In the genomic region with DNA sequence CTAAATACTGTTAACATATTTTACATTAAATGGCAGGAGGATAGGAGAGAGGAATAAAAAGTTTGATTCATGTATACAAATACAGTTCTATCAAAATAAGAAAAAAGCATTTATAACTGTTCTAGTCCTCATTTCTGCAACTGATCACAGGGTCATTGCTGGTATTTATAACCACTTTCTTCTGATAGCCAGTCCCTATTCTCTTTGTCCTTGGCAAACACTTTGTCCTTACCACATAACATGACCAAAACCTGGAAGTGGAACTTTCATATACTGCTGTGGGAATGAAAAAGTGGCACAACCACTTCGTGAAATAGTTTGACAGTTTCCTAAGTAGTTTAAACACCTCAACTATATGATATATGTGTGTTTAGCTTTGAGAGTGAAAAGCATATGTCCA, we compare ENCODE assay signal across 30 cellular contexts.
"Had no signal": no experiment of that assay in that cellular context is flagged by ENCODE, and none has a peak within 500 bp of the region (broad histone marks: within the 10 kb centered on the region; RNA-seq: fewer than 3 reads in every experiment).

No MANE protein-coding gene starts in this region.

- H3K27me3 Mint-ChIP-seq: activated CD4-positive, alpha-beta memory T cell treated with anti-CD3 and anti-CD28 coated beads, Interleukin-2, amount 10 ng/mL, durations not matched to agents 7 days and 5 days; activated CD4-positive, alpha-beta T cell treated with anti-CD3 and anti-CD28 coated beads, Interleukin-2, amount 10 ng/mL, durations not matched to agents 7 days and 5 days; activated naive CD4-positive, alpha-beta T cell treated with anti-CD3 and anti-CD28 coated beads, Interleukin-2, amount 10 ng/mL, durations not matched to agents 7 days and 5 days; activated naive CD8-positive, alpha-beta T cell treated with anti-CD3 and anti-CD28 coated beads, Interleukin-2, amount 10 ng/mL, durations not matched to agents 7 days and 5 days; activated T-cell treated with anti-CD3 and anti-CD28 coated beads, Interleukin-2, amount 50 U/mL, for 24 hours; brain; central memory CD8-positive, alpha-beta T cell; dendritic cell treated with granulocyte-macrophage colony-stimulating factor and Interleukin-4, amounts not matched to agents 40 ng/mL and 50 ng/mL, for 4 days; T-helper 17 cell had no signal

- H3K4me1 ChIP-seq: ascending aorta, breast epithelium had no signal

- H3K9me3 ChIP-seq: ascending aorta, breast epithelium had no signal

- H3K4me1 Mint-ChIP-seq: endodermal cell, WTC11 had no signal

- H3K4me3 ChIP-seq: ascending aorta, breast epithelium, cardiac muscle cell, coronary artery, dorsolateral prefrontal cortex had no signal

- DNase-seq: activated CD4-positive, alpha-beta memory T cell treated with anti-CD3 and anti-CD28 coated beads, Interleukin-2, amount 10 ng/mL, durations not matched to agents 7 days and 5 days; activated CD4-positive, alpha-beta T cell treated with anti-CD3 and anti-CD28 coated beads for 1 hour; activated CD4-positive, alpha-beta T cell treated with anti-CD3 and anti-CD28 coated beads for 4 hours; activated CD4-positive, alpha-beta T cell treated with anti-CD3 and anti-CD28 coated beads, Interleukin-2, amount 10 ng/mL, durations not matched to agents 7 days and 5 days; activated CD4-positive, alpha-beta T cell treated with anti-CD3 and anti-CD28 coated beads, Interleukin-2, amount 50 U/mL, for 4 hours; activated CD8-positive, alpha-beta memory T cell treated with anti-CD3 and anti-CD28 coated beads, Interleukin-2, amount 50 U/mL, for 48 hours; activated gamma-delta T cell; activated naive CD4-positive, alpha-beta T cell; activated naive CD4-positive, alpha-beta T cell treated with anti-CD3 and anti-CD28 coated beads, Interleukin-2, amount 10 ng/mL, durations not matched to agents 7 days and 5 days; activated naive CD8-positive, alpha-beta T cell treated with anti-CD3 and anti-CD28 coated beads, Interleukin-2, amount 10 ng/mL, durations not matched to agents 7 days and 5 days; activated T-cell treated with anti-CD3 and anti-CD28 coated beads for 4 hours; activated T-cell treated with anti-CD3 and anti-CD28 coated beads, Interleukin-2, amount 50 U/mL, for 24 hours; activated T-cell treated with anti-CD3 and anti-CD28 coated beads, Interleukin-2, amount 50 U/mL, for 72 hours; effector memory CD4-positive, alpha-beta T cell; endodermal cell; foreskin fibroblast; T-helper 17 cell; T1000 had no signal

- H3K36me3 Mint-ChIP-seq: WTC11 had no signal

- H3K4me3 Mint-ChIP-seq: activated CD4-positive, alpha-beta memory T cell treated with anti-CD3 and anti-CD28 coated beads, Interleukin-2, amount 10 ng/mL, durations not matched to agents 7 days and 5 days; activated CD4-positive, alpha-beta T cell treated with anti-CD3 and anti-CD28 coated beads, Interleukin-2, amount 10 ng/mL, durations not matched to agents 7 days and 5 days; activated naive CD4-positive, alpha-beta T cell treated with anti-CD3 and anti-CD28 coated beads, Interleukin-2, amount 10 ng/mL, durations not matched to agents 7 days and 5 days; activated naive CD8-positive, alpha-beta T cell treated with anti-CD3 and anti-CD28 coated beads, Interleukin-2, amount 10 ng/mL, durations not matched to agents 7 days and 5 days; activated T-cell treated with anti-CD3 and anti-CD28 coated beads, Interleukin-2, amount 50 U/mL, for 24 hours; activated T-cell treated with anti-CD3 and anti-CD28 coated beads, Interleukin-2, amount 50 U/mL, for 72 hours; brain; central memory CD8-positive, alpha-beta T cell; dendritic cell treated with granulocyte-macrophage colony-stimulating factor and Interleukin-4, amounts not matched to agents 40 ng/mL and 50 ng/mL, for 4 days; endodermal cell; T-helper 17 cell; T-helper 2 cell treated with Interferon-gamma antibody and Interleukin-4, amounts not matched to agents 5 μg/mL and 100 μg/mL, for 36 hours; WTC11 had no signal

- H3K27ac ChIP-seq: ascending aorta, breast epithelium, cardiac muscle cell, coronary artery, dorsolateral prefrontal cortex, VCaP had no signal

- H3K36me3 ChIP-seq: ascending aorta, breast epithelium, cardiac muscle cell had no signal

- H3K9me3 Mint-ChIP-seq: activated CD4-positive, alpha-beta memory T cell treated with anti-CD3 and anti-CD28 coated beads, Interleukin-2, amount 10 ng/mL, durations not matched to agents 7 days and 5 days; activated naive CD4-positive, alpha-beta T cell treated with anti-CD3 and anti-CD28 coated beads, Interleukin-2, amount 10 ng/mL, durations not matched to agents 7 days and 5 days; activated T-cell treated with anti-CD3 and anti-CD28 coated beads, Interleukin-2, amount 50 U/mL, for 24 hours; central memory CD8-positive, alpha-beta T cell; dendritic cell treated with granulocyte-macrophage colony-stimulating factor and Interleukin-4, amounts not matched to agents 40 ng/mL and 50 ng/mL, for 4 days; endodermal cell; WTC11 had no signal

- H3K27ac Mint-ChIP-seq: activated CD4-positive, alpha-beta memory T cell treated with anti-CD3 and anti-CD28 coated beads, Interleukin-2, amount 10 ng/mL, durations not matched to agents 7 days and 5 days; activated CD4-positive, alpha-beta T cell treated with anti-CD3 and anti-CD28 coated beads, Interleukin-2, amount 10 ng/mL, durations not matched to agents 7 days and 5 days; activated naive CD4-positive, alpha-beta T cell treated with anti-CD3 and anti-CD28 coated beads, Interleukin-2, amount 10 ng/mL, durations not matched to agents 7 days and 5 days; activated naive CD4-positive, alpha-beta T cell treated with anti-CD3 and anti-CD28 coated beads, Interleukin-2, amount 50 U/mL, for 72 hours; activated naive CD8-positive, alpha-beta T cell treated with anti-CD3 and anti-CD28 coated beads, Interleukin-2, amount 10 ng/mL, durations not matched to agents 7 days and 5 days; activated T-cell treated with anti-CD3 and anti-CD28 coated beads, Interleukin-2, amount 50 U/mL, for 24 hours; activated T-cell treated with anti-CD3 and anti-CD28 coated beads, Interleukin-2, amount 50 U/mL, for 72 hours; brain; dendritic cell treated with granulocyte-macrophage colony-stimulating factor and Interleukin-4, amounts not matched to agents 40 ng/mL and 50 ng/mL, for 4 days; endodermal cell; T-helper 17 cell; T-helper 2 cell treated with Interferon-gamma antibody and Interleukin-4, amounts not matched to agents 5 μg/mL and 100 μg/mL, for 36 hours; WTC11 had no signal

- H3K27me3 ChIP-seq: ascending aorta, breast epithelium, cardiac muscle cell, dorsolateral prefrontal cortex had no signal
